In genomic region chr2:173855686-173856085, GRCh38 we compare ENCODE assay signal across 22 cellular contexts.
"Had no signal": no experiment of that assay in that cellular context is flagged by ENCODE, and none has a peak within 500 bp of the region (broad histone marks: within the 10 kb centered on the region; RNA-seq: fewer than 3 reads in every experiment).

No MANE protein-coding gene starts in this region.

- DNase-seq: activated CD4-positive, alpha-beta T cell treated with anti-CD3 and anti-CD28 coated beads for 1 hour; activated CD4-positive, alpha-beta T cell treated with anti-CD3 and anti-CD28 coated beads, Interleukin-2, amount 50 U/mL, for 4 hours; activated gamma-delta T cell treated with Interleukin-2 at 50 U/mL for 16 hours; body of pancreas; dermis blood vessel endothelial cell; effector memory CD4-positive, alpha-beta T cell; foreskin keratinocyte; hypothalamus; islet precursor cell; naive B cell; ovary; right lobe of liver; stimulated activated CD4-positive, alpha-beta T cell treated with anti-CD3 and anti-CD28 coated beads, Interleukin-4, amount 100 ng/mL, for 1 hour; stimulated activated naive CD8-positive, alpha-beta T cell treated with anti-CD3 and anti-CD28 coated beads, Interleukin-15, amount 100 ng/mL, for 72 hours; upper lobe of left lung; WERI-Rb-1 had no signal

- H3K36me3 ChIP-seq: esophagus muscularis mucosa, ovary, right lobe of liver, suprapubic skin, upper lobe of left lung, WERI-Rb-1 had no signal

- H3K9me3 ChIP-seq: body of pancreas, esophagus muscularis mucosa, ovary, right lobe of liver, suprapubic skin, upper lobe of left lung had no signal

- ATAC-seq: activated naive CD4-positive, alpha-beta T cell treated with anti-CD3 and anti-CD28 coated beads, Interleukin-2, amount 50 U/mL, for 72 hours; body of pancreas; foreskin keratinocyte; left lobe of liver; stimulated activated naive CD8-positive, alpha-beta T cell treated with anti-CD3 and anti-CD28 coated beads, Interleukin-15, amount 100 ng/mL, for 72 hours had no signal

- H3K27ac ChIP-seq: body of pancreas, esophagus muscularis mucosa, foreskin keratinocyte, ovary, right lobe of liver, suprapubic skin, upper lobe of left lung, WERI-Rb-1 had no signal

- H3K36me3 Mint-ChIP-seq: activated naive CD4-positive, alpha-beta T cell treated with anti-CD3 and anti-CD28 coated beads, Interleukin-2, amount 50 U/mL, for 72 hours; naive B cell had no signal

- H3K27me3 ChIP-seq: body of pancreas, esophagus muscularis mucosa, ovary, right lobe of liver, suprapubic skin, upper lobe of left lung had no signal

- H3K4me1 ChIP-seq: body of pancreas, foreskin keratinocyte, upper lobe of left lung had no signal

- H3K4me3 Mint-ChIP-seq: naive B cell; stimulated activated naive CD8-positive, alpha-beta T cell treated with anti-CD3 and anti-CD28 coated beads, Interleukin-15, amount 100 ng/mL, for 72 hours had no signal

- H3K4me3 ChIP-seq: body of pancreas, esophagus muscularis mucosa, lung, ovary, right lobe of liver, smooth muscle cell, suprapubic skin, upper lobe of left lung had no signal

- H3K9me3 Mint-ChIP-seq: activated naive CD4-positive, alpha-beta T cell treated with anti-CD3 and anti-CD28 coated beads, Interleukin-2, amount 50 U/mL, for 72 hours; naive B cell; stimulated activated naive CD8-positive, alpha-beta T cell treated with anti-CD3 and anti-CD28 coated beads, Interleukin-15, amount 100 ng/mL, for 72 hours had no signal

- H3K27ac Mint-ChIP-seq: activated naive CD4-positive, alpha-beta T cell treated with anti-CD3 and anti-CD28 coated beads, Interleukin-2, amount 50 U/mL, for 72 hours; stimulated activated naive CD8-positive, alpha-beta T cell treated with anti-CD3 and anti-CD28 coated beads, Interleukin-15, amount 100 ng/mL, for 72 hours had no signal
